In the genomic region with DNA sequence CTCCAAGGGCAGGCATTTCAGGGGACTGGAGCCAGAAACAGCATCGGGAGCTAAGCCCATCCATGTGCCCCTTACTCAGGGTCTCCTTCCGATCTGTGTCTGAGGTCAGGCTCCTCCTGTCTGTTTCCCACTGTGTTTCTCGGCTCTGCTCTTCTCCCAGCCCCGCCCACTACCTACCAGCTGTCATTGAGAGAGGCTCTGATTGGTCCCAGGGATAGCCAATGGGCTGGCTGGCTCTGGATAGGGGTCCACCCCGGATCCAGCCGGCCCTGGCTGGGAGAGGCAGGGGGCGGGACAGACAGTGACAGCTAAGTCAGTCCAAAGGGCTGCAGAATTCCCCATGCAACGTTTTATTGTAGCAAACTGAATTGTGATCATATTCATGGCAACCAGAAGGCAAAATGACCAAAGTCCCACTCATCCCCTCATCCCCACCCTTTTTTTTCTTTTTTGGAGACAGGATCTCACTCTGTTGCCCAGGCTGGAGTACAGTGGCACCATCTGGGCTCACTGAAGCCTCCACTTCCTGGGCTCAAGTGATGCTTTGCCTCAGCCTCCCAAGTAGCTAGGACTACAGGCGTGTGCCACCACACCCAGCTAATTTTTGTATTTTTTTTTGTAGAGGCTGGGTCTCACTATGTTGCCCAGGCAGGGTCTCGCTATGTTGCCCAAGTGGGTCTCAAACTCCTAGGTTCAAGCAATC, we compare ENCODE assay signal across 1 cellular context.
TF ChIP-seq lines count a peak whose summit lies in the region.

No MANE protein-coding gene starts in this region.

TF ChIP-seq in GM12878, 131 proteins besides CTCF, POLR2A, EP300 and RAD21 (continued from another document):
- TF ChIP-seq, protein P1, sequence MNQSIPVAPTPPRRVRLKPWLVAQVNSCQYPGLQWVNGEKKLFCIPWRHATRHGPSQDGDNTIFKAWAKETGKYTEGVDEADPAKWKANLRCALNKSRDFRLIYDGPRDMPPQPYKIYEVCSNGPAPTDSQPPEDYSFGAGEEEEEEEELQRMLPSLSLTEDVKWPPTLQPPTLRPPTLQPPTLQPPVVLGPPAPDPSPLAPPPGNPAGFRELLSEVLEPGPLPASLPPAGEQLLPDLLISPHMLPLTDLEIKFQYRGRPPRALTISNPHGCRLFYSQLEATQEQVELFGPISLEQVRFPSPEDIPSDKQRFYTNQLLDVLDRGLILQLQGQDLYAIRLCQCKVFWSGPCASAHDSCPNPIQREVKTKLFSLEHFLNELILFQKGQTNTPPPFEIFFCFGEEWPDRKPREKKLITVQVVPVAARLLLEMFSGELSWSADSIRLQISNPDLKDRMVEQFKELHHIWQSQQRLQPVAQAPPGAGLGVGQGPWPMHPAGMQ (IDR thresholded peaks at IDR 0.05; ENCODE audit: borderline replicate concordance) = no peak
- TF ChIP-seq GABPA (IDR thresholded peaks at IDR 0.05; ENCODE audit: low read depth) (no peak), YY1 (IDR thresholded peaks at IDR 0.05; ENCODE audit: low read depth, low read length) (no peak), CHD2 (IDR thresholded peaks at IDR 0.05; ENCODE audit: borderline replicate concordance, low read depth, low read length) (no peak), NR2F1 (conservative IDR thresholded peaks at IDR 0.05) (no peak), MTA2 (IDR thresholded peaks at IDR 0.05; ENCODE audit: low read depth) (no peak)
- TF ChIP-seq, protein P2, sequence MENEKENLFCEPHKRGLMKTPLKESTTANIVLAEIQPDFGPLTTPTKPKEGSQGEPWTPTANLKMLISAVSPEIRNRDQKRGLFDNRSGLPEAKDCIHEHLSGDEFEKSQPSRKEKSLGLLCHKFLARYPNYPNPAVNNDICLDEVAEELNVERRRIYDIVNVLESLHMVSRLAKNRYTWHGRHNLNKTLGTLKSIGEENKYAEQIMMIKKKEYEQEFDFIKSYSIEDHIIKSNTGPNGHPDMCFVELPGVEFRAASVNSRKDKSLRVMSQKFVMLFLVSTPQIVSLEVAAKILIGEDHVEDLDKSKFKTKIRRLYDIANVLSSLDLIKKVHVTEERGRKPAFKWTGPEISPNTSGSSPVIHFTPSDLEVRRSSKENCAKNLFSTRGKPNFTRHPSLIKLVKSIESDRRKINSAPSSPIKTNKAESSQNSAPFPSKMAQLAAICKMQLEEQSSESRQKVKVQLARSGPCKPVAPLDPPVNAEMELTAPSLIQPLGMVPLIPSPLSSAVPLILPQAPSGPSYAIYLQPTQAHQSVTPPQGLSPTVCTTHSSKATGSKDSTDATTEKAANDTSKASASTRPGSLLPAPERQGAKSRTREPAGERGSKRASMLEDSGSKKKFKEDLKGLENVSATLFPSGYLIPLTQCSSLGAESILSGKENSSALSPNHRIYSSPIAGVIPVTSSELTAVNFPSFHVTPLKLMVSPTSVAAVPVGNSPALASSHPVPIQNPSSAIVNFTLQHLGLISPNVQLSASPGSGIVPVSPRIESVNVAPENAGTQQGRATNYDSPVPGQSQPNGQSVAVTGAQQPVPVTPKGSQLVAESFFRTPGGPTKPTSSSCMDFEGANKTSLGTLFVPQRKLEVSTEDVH (IDR thresholded peaks at IDR 0.05; ENCODE audit: low read depth, partially characterized antibody) = no peak
- TF ChIP-seq, protein P3, sequence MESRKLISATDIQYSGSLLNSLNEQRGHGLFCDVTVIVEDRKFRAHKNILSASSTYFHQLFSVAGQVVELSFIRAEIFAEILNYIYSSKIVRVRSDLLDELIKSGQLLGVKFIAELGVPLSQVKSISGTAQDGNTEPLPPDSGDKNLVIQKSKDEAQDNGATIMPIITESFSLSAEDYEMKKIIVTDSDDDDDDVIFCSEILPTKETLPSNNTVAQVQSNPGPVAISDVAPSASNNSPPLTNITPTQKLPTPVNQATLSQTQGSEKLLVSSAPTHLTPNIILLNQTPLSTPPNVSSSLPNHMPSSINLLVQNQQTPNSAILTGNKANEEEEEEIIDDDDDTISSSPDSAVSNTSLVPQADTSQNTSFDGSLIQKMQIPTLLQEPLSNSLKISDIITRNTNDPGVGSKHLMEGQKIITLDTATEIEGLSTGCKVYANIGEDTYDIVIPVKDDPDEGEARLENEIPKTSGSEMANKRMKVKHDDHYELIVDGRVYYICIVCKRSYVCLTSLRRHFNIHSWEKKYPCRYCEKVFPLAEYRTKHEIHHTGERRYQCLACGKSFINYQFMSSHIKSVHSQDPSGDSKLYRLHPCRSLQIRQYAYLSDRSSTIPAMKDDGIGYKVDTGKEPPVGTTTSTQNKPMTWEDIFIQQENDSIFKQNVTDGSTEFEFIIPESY (IDR thresholded peaks at IDR 0.05) = no peak
- TF ChIP-seq, protein P4, sequence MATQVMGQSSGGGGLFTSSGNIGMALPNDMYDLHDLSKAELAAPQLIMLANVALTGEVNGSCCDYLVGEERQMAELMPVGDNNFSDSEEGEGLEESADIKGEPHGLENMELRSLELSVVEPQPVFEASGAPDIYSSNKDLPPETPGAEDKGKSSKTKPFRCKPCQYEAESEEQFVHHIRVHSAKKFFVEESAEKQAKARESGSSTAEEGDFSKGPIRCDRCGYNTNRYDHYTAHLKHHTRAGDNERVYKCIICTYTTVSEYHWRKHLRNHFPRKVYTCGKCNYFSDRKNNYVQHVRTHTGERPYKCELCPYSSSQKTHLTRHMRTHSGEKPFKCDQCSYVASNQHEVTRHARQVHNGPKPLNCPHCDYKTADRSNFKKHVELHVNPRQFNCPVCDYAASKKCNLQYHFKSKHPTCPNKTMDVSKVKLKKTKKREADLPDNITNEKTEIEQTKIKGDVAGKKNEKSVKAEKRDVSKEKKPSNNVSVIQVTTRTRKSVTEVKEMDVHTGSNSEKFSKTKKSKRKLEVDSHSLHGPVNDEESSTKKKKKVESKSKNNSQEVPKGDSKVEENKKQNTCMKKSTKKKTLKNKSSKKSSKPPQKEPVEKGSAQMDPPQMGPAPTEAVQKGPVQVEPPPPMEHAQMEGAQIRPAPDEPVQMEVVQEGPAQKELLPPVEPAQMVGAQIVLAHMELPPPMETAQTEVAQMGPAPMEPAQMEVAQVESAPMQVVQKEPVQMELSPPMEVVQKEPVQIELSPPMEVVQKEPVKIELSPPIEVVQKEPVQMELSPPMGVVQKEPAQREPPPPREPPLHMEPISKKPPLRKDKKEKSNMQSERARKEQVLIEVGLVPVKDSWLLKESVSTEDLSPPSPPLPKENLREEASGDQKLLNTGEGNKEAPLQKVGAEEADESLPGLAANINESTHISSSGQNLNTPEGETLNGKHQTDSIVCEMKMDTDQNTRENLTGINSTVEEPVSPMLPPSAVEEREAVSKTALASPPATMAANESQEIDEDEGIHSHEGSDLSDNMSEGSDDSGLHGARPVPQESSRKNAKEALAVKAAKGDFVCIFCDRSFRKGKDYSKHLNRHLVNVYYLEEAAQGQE (IDR thresholded peaks at IDR 0.05; ENCODE audit: low read depth, low read length) = no peak
TF ChIP-seq in GM12878: peak in this region for 0.
